ENCODE assay signal across 26 cellular contexts in the genomic region with DNA sequence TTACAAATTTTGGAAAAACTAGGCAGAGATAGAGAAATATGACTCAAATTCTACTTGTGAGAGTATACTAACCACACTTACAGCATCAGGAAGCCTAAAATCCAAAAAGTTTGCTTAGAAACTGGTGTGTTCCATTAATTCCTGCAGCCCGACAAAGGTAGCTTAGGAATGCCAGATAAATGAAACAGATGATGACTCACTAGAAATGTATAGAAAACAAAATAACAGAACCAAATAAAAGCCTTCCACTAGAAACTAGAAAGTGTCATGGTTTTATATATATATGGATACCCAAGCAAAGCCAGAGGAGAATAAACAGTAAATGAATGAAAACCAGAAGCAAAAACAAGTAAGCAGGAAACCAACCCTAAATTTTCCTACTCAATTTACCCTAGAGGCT.
"Had no signal": no experiment of that assay in that cellular context is flagged by ENCODE, and none has a peak within 500 bp of the region (broad histone marks: within the 10 kb centered on the region; RNA-seq: fewer than 3 reads in every experiment).

No MANE protein-coding gene starts in this region.

- H3K27ac Mint-ChIP-seq: activated CD8-positive, alpha-beta T cell treated with anti-CD3 and anti-CD28 coated beads, Interleukin-2, amount 10 ng/mL, durations not matched to agents 7 days and 5 days; activated naive CD8-positive, alpha-beta T cell treated with anti-CD3 and anti-CD28 coated beads, Interleukin-2, amount 10 ng/mL, durations not matched to agents 7 days and 5 days; T-cell had no signal

- H3K27me3 Mint-ChIP-seq: activated naive CD8-positive, alpha-beta T cell treated with anti-CD3 and anti-CD28 coated beads, Interleukin-2, amount 10 ng/mL, durations not matched to agents 7 days and 5 days; T-cell had no signal

- H3K4me1 Mint-ChIP-seq: activated naive CD8-positive, alpha-beta T cell treated with anti-CD3 and anti-CD28 coated beads, Interleukin-2, amount 10 ng/mL, durations not matched to agents 7 days and 5 days; T-cell had no signal

- H3K4me1 ChIP-seq: adrenal gland had no signal

- H3K9me3 ChIP-seq: adrenal gland had no signal

- FAIRE-seq: TTC549 had no signal

- ATAC-seq: activated CD8-positive, alpha-beta T cell treated with anti-CD3 and anti-CD28 coated beads, Interleukin-2, amount 10 ng/mL, durations not matched to agents 7 days and 5 days; Right ventricle myocardium inferior; T-cell had no signal

- H3K27me3 ChIP-seq: adrenal gland had no signal

- H3K36me3 ChIP-seq: adrenal gland had no signal

- H3K36me3 Mint-ChIP-seq: activated naive CD8-positive, alpha-beta T cell treated with anti-CD3 and anti-CD28 coated beads, Interleukin-2, amount 10 ng/mL, durations not matched to agents 7 days and 5 days; T-cell had no signal

- H3K4me3 Mint-ChIP-seq: activated CD8-positive, alpha-beta T cell treated with anti-CD3 and anti-CD28 coated beads, Interleukin-2, amount 10 ng/mL, durations not matched to agents 7 days and 5 days; activated naive CD8-positive, alpha-beta T cell treated with anti-CD3 and anti-CD28 coated beads, Interleukin-2, amount 10 ng/mL, durations not matched to agents 7 days and 5 days; T-cell had no signal

- DNase-seq: activated CD4-positive, alpha-beta T cell treated with anti-CD3 and anti-CD28 coated beads for 48 hours; activated CD4-positive, alpha-beta T cell treated with anti-CD3 and anti-CD28 coated beads, Interleukin-2, amount 50 U/mL, for 4 hours; activated CD8-positive, alpha-beta memory T cell treated with anti-CD3 and anti-CD28 coated beads, Interleukin-2, amount 50 U/mL, for 48 hours; activated CD8-positive, alpha-beta T cell treated with anti-CD3 and anti-CD28 coated beads, Interleukin-2, amount 10 ng/mL, durations not matched to agents 7 days and 5 days; activated naive CD4-positive, alpha-beta T cell treated with anti-CD3 and anti-CD28 coated beads, Interleukin-2, amount 50 U/mL, for 16 hours; activated naive CD8-positive, alpha-beta T cell treated with anti-CD3 and anti-CD28 coated beads, Interleukin-2, amount 10 ng/mL, durations not matched to agents 7 days and 5 days; activated T-cell treated with anti-CD3 and anti-CD28 coated beads, Interleukin-2, amount 50 U/mL, for 1 hour; adrenal gland; anterior cingulate cortex; central memory CD4-positive, alpha-beta T cell; MM.1S; NCI-H1105; NCI-H1436; NCI-H1694 treated with DMSO at 0.1 percent for 48 hours; NCI-H2029 treated with DMSO at 0.1 percent for 48 hours; NCI-H510A; NCI-H526 treated with DMSO at 0.1 percent for 48 hours; NCI-H82; PC-9; T-cell; T-helper 2 cell; T1000 had no signal

- H3K4me3 ChIP-seq: adrenal gland, PC-9, SK-N-MC had no signal

- H3K27ac ChIP-seq: adrenal gland, PC-9, SK-N-MC, VCaP had no signal
